14 cellular contexts compared by ENCODE assay signal in the genomic region with DNA sequence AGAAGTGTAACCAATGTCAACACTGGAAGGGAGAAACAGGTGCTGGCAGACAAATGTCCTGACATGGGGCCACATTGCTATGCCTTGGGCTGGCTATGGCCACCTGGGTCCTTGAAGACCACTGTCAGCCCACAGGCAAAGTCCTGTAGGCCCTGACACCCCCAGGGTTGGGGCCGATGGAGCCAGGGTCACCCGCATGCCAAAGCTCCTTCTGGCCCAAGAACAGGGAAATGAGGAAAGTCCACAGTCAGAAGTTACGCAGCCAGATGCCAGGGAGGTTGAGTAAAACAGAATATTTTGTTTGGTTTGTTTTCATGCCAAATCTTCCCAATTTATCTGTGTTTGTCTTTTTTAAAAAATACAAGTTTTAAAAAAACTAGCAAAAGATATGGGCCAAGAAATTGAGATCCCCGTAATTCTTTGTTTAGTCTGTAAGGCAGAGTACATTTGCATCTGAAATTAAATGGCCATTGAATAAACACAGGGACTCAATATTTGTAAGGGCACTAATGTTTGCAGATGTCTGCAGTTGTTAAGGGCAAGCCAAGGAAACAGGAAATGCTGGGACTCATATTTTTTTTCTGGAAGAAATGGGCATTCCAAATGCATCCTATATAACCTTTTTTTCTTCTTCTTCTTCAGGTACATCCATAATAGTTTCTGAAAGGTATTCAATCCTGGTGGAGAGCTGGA.
A peak's percentile ranks its signal among the peaks of the same experiment; 100 is the strongest.
DNase-seq lines count a peak whose midpoint lies in the region; ATAC-seq and TF ChIP-seq lines count a peak whose summit lies in the region.
"Had no signal": no experiment of that assay in that cellular context is flagged by ENCODE, and none has a peak within 500 bp of the region (broad histone marks: within the 10 kb centered on the region; RNA-seq: fewer than 3 reads in every experiment).

No MANE protein-coding gene starts in this region.

- H3K4me3 Mint-ChIP-seq in CD4-positive, CD25-positive, alpha-beta regulatory T cell = peak overlapping the region in 3 of 4 donors; percentile 1 to 79 (median 56)
- H3K4me3 Mint-ChIP-seq in endodermal cell = no peak overlapping the region
- H3K4me3 Mint-ChIP-seq in mesothelial cell of epicardium = no peak overlapping the region

- no peak for ATAC-seq in CD4-positive, CD25-positive, alpha-beta regulatory T cell (ENCODE audit: low read depth in 2 of 2)
- no peak for ATAC-seq in GM21576 (IDR thresholded peaks at IDR 0.05; ENCODE audit: unreplicated experiment)
- no peak for ATAC-seq in GM19328 (IDR thresholded peaks at IDR 0.05; ENCODE audit: unreplicated experiment)

- no peaks in the 10 kb centered on the region for H3K27me3 ChIP-seq in CD4-positive, CD25-positive, alpha-beta regulatory T cell (ENCODE audit: control insufficient read depth, insufficient read depth, low read length)
- H3K27me3 ChIP-seq in Loucy (ENCODE audit: insufficient read depth, low read length, poor library complexity, severe bottlenecking) (no peaks in the 10 kb centered on the region), endodermal cell (ENCODE audit: control insufficient read depth, insufficient read depth, low read length, poor library complexity, severe bottlenecking) (no peaks in the 10 kb centered on the region), sigmoid colon (no peaks in the 10 kb centered on the region)

- TF ChIP-seq CTCF in Loucy (conservative IDR thresholded peaks at IDR 0.05; ENCODE audit: low read length) (no peak), endodermal cell (conservative IDR thresholded peaks at IDR 0.05) (no peak), sigmoid colon (IDR thresholded peaks at IDR 0.05) (no peak), mesothelial cell of epicardium (IDR thresholded peaks at IDR 0.05; ENCODE audit: unreplicated experiment) (no peak)

- H3K79me2 ChIP-seq in Loucy (ENCODE audit: insufficient read depth, low read length) = peaks cover 14% of the 10 kb centered on the region; the same call in 1 of the 2 replicates

- H3K4me1 Mint-ChIP-seq in CD4-positive, CD25-positive, alpha-beta regulatory T cell = peaks cover 40 to 79% (median 49%) of the 10 kb centered on the region in 4 donors
- peaks cover 41% of the 10 kb centered on the region for H3K4me1 Mint-ChIP-seq in endodermal cell
- H3K4me1 Mint-ChIP-seq in mesothelial cell of epicardium = peaks cover 21% of the 10 kb centered on the region

- H3K9ac ChIP-seq in Loucy (ENCODE audit: low read depth, low read length, poor library complexity, severe bottlenecking) = peak overlapping the region; percentile 31
- no peak overlapping the region for H3K9ac ChIP-seq in endodermal cell (ENCODE audit: extremely low read depth, low read length, poor library complexity, severe bottlenecking)

- no peaks in the 10 kb centered on the region for H4K20me1 ChIP-seq in Loucy (ENCODE audit: insufficient read depth, low read length, poor library complexity, severe bottlenecking)

- peaks cover 18% of the 10 kb centered on the region for H3K36me3 Mint-ChIP-seq in CD4-positive, CD25-positive, alpha-beta regulatory T cell
- no peaks in the 10 kb centered on the region for H3K36me3 Mint-ChIP-seq in endodermal cell (ENCODE audit: low read depth)
- H3K36me3 Mint-ChIP-seq in mesothelial cell of epicardium = no peaks in the 10 kb centered on the region

- WGBS in endodermal cell (ENCODE audit: insufficient coverage in 1 of 2, insufficient read length in 1 of 2), 2 experiments = 80 to 91% methylated on average over 3 to 4 of the region's 4 CpGs
- WGBS in sigmoid colon, 2 donors = 17 to 64% methylated on average over 4 of the region's 4 CpGs

- no peak for TF ChIP-seq POLR2A in sigmoid colon (IDR thresholded peaks at IDR 0.05)

- H3K36me3 ChIP-seq in CD4-positive, CD25-positive, alpha-beta regulatory T cell (ENCODE audit: control insufficient read depth, insufficient read depth, low read length) = peaks cover 21% of the 10 kb centered on the region
- H3K36me3 ChIP-seq in Loucy (ENCODE audit: insufficient read depth, low read length) = no peaks in the 10 kb centered on the region
- no peaks in the 10 kb centered on the region for H3K36me3 ChIP-seq in endodermal cell (ENCODE audit: control insufficient read depth, insufficient read depth, low read length)
- H3K36me3 ChIP-seq in sigmoid colon = no peaks in the 10 kb centered on the region

- H3K27me3 Mint-ChIP-seq in CD4-positive, CD25-positive, alpha-beta regulatory T cell = no peaks in the 10 kb centered on the region
- H3K27me3 Mint-ChIP-seq in endodermal cell (ENCODE audit: insufficient read depth) = no peaks in the 10 kb centered on the region
- H3K27me3 Mint-ChIP-seq in mesothelial cell of epicardium (ENCODE audit: low read depth) = no peaks in the 10 kb centered on the region

- TF ChIP-seq EP300 in sigmoid colon (IDR thresholded peaks at IDR 0.05) = no peak

- peak overlapping the region; percentile 49 for H3K4me2 ChIP-seq in Loucy (ENCODE audit: low read depth, low read length, poor library complexity, severe bottlenecking)

- H3K9me3 ChIP-seq in CD4-positive, CD25-positive, alpha-beta regulatory T cell (ENCODE audit: control insufficient read depth in 2 of 2, low read length in 2 of 2) = no peaks in the 10 kb centered on the region
- H3K9me3 ChIP-seq in Loucy (ENCODE audit: insufficient read depth, low read depth, low read length) (no peaks in the 10 kb centered on the region), endodermal cell (ENCODE audit: control insufficient read depth, low read length) (no peaks in the 10 kb centered on the region), sigmoid colon (no peaks in the 10 kb centered on the region)

- H3K9me3 Mint-ChIP-seq in CD4-positive, CD25-positive, alpha-beta regulatory T cell = peaks cover 0 to 2% (median 0%) of the 10 kb centered on the region in 7 donors
- H3K9me3 Mint-ChIP-seq in endodermal cell = no peaks in the 10 kb centered on the region
- H3K9me3 Mint-ChIP-seq in mesothelial cell of epicardium = no peaks in the 10 kb centered on the region

- H3K4me1 ChIP-seq in CD4-positive, CD25-positive, alpha-beta regulatory T cell (ENCODE audit: control insufficient read depth, insufficient read depth, low read length, poor library complexity, severe bottlenecking) = peaks cover 45% of the 10 kb centered on the region
- H3K4me1 ChIP-seq in Loucy (ENCODE audit: insufficient read depth, low read length, poor library complexity, severe bottlenecking) (peaks cover 50% of the 10 kb centered on the region), endodermal cell (ENCODE audit: control insufficient read depth, insufficient read depth, low read length) (peaks cover 6% of the 10 kb centered on the region), sigmoid colon (peaks cover 0 to 80% (median 65%) of the 10 kb centered on the region in 4 donors)

- peak overlapping the region; percentile 80 to 91 (median 91) for H3K27ac Mint-ChIP-seq in CD4-positive, CD25-positive, alpha-beta regulatory T cell
- H3K27ac Mint-ChIP-seq in endodermal cell (no peak overlapping the region), mesothelial cell of epicardium (no peak overlapping the region)

- intact Hi-C loops in sigmoid colon (cut with DNase I) = loop anchor here (5.0 kb wide), 1 partner anchor 88 kb away; no protein-coding TSS in a partner anchor

- no peak overlapping the region for H3K4me3 ChIP-seq in CD4-positive, CD25-positive, alpha-beta regulatory T cell (ENCODE audit: low read depth, low read length)
- peak overlapping the region; percentile 2 for H3K4me3 ChIP-seq in Loucy (ENCODE audit: low read length, poor library complexity, severe bottlenecking)
- no peak overlapping the region for H3K4me3 ChIP-seq in endodermal cell (ENCODE audit: low read length)
- no peak overlapping the region for H3K4me3 ChIP-seq in sigmoid colon

- no peak overlapping the region for H2AFZ ChIP-seq in Loucy (ENCODE audit: low read length)

- H3K27ac ChIP-seq in CD4-positive, CD25-positive, alpha-beta regulatory T cell (ENCODE audit: insufficient read depth, low read length, poor library complexity, severe bottlenecking) = peak overlapping the region; percentile 38
- H3K27ac ChIP-seq in endodermal cell (ENCODE audit: low read depth, low read length) = no peak overlapping the region
- H3K27ac ChIP-seq in sigmoid colon = peak overlapping the region; percentile 25 to 83 (median 58)
- H3K27ac ChIP-seq: RWPE1 had no signal

- no peaks in the 10 kb centered on the region for H3F3A ChIP-seq in Loucy (ENCODE audit: low read depth)

- H3K9me2 ChIP-seq in Loucy (replicated peaks; ENCODE audit: low read depth, low read length) = no peaks in the 10 kb centered on the region

- no peak for DNase-seq in CD4-positive, CD25-positive, alpha-beta regulatory T cell
- peak; percentile 25 for DNase-seq in endodermal cell
- no peak for DNase-seq in sigmoid colon
- no peak for DNase-seq in Ammon's horn (ENCODE audit: low spot score)
- no peak for DNase-seq in mesothelial cell of epicardium (ENCODE audit: low spot score in 2 of 2, unreplicated experiment in 2 of 2)
- DNase-seq: cerebellar nuclear complex, H7, mammary epithelial cell, NCI-H1105, NCI-H524 treated with DMSO at 0.1 percent for 48 hours had no signal

Comparison
In these comparisons a context has a peak if more than half of its experiments do, and no peak if none do; other contexts are left out.
1. H3K27ac Mint-ChIP-seq: peak in CD4-positive, CD25-positive, alpha-beta regulatory T cell (3 of 3); none in endodermal cell (single experiment) and mesothelial cell of epicardium (single experiment).
2. H3K4me3 Mint-ChIP-seq: peak in CD4-positive, CD25-positive, alpha-beta regulatory T cell (3 of 4); none in endodermal cell (single experiment) and mesothelial cell of epicardium (single experiment).